In the genomic region with DNA sequence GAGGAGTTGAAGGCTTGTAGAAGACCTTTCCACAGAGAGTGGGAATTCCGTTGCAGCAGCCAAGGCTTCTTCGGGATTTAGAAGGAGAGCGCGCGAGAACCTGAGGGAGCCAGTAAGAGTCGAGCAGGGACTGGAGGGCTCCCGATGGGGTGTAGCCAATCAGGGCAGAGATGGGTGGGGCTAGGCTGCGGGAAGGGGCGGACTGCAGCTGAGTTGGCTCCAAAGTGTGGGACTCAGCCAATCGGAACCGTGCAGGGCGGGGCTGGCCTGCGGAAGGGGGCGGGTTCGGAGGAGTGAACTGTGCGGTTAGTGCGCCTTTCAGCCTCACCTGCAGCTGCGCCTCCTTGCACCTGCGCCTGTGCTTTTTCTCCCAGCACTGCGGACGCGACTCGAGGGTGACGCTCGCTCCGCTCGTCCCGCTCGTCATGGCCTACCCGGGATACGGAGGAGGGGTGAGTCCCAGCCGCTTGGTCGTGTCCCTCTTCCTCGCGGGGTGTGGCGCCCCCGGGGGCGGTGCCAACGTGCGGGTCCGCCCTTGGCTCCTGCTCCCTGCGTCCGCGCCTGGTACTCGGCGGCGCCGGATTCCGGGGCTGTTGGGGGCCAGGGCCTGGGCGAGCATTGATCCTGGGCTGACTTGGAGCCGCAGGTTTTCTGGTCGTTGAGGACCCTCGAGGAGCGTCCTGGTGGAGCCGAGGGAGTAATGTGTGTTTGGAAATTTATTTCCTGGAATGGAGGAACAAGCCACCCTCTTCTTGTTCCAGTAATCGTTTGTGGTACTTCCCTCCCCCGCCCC, we compare ENCODE assay signal across 8 cellular contexts. TPM values are rescaled to one million over a fixed set of nuclear protein-coding genes. Genes with fewer than 3 reads are reported as not detected.
DNase-seq lines count a peak whose midpoint lies in the region; ATAC-seq, FAIRE-seq and TF ChIP-seq lines count a peak whose summit lies in the region.

A gene with protein sequence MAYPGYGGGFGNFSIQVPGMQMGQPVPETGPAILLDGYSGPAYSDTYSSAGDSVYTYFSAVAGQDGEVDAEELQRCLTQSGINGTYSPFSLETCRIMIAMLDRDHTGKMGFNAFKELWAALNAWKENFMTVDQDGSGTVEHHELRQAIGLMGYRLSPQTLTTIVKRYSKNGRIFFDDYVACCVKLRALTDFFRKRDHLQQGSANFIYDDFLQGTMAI (plus strand): TSS at position 309 of the 793 bp plus-strand sequence. CDS start 117 bp downstream, at position 426.

- no peak; the same call in 1 of the 2 replicates for TF ChIP-seq CTCF in OCI-LY1 (IDR thresholded peaks at IDR 0.05; ENCODE audit: low read length)

- peak; percentile 94 for FAIRE-seq in endometrium (lab: Jason Lieb, UNC)

- H3K9me2 ChIP-seq in OCI-LY1 (ENCODE audit: low read depth, low read length): no peaks in the 10 kb centered on the region

- H3K27ac ChIP-seq in OCI-LY1 (ENCODE audit: low read depth, low read length, poor library complexity, severe bottlenecking): peak within 1 kb of the TSS; percentile 19

- no peaks in the 10 kb centered on the region for H3K36me3 ChIP-seq in OCI-LY1 (ENCODE audit: insufficient read depth, low read length)

- peak within 1 kb of the TSS; percentile 86 for H3K4me3 ChIP-seq in OCI-LY1 (ENCODE audit: low read depth, low read length, poor library complexity, severe bottlenecking)

- peak within 1 kb of the TSS; percentile 98 for H2AFZ ChIP-seq in OCI-LY1 (ENCODE audit: low read length)

- DNase-seq in COLO668 (lab: John Stamatoyannopoulos, UW; ENCODE audit: unreplicated experiment): peak; percentile 96
- peak; percentile 98 for DNase-seq in HT-29 (ENCODE audit: low spot score)
- DNase-seq in activated CD8-positive, alpha-beta memory T cell treated with anti-CD3 and anti-CD28 coated beads, Interleukin-2, amount 50 U/mL, for 48 hours: peak; percentile 94
- peak; percentile 99 for DNase-seq in mesenteric fat pad (ENCODE audit: low spot score)
- DNase-seq in stimulated activated CD8-positive, alpha-beta memory T cell treated with anti-CD3 and anti-CD28 coated beads, Interleukin-15, amount 100 ng/mL, for 1 hour (ENCODE audit: low read depth): peak; percentile 95

- H3K4me2 ChIP-seq in OCI-LY1 (ENCODE audit: low read length): peak within 1 kb of the TSS; percentile 82

- H3K27me3 ChIP-seq in OCI-LY1 (ENCODE audit: insufficient read depth, low read length): no peaks in the 10 kb centered on the region

- peak within 1 kb of the TSS; percentile 78 for H3K9ac ChIP-seq in OCI-LY1 (ENCODE audit: low read length)

- ATAC-seq in GM21360 (IDR thresholded peaks at IDR 0.05; ENCODE audit: unreplicated experiment): peak; percentile 98

- H3K79me2 ChIP-seq in OCI-LY1 (ENCODE audit: insufficient read depth, low read length): no peaks in the 10 kb centered on the region; the same call in 1 of the 2 replicates

- H4K20me1 ChIP-seq in OCI-LY1 (ENCODE audit: insufficient read depth, low read length): no peaks in the 10 kb centered on the region

- no peaks in the 10 kb centered on the region for H3K9me3 ChIP-seq in OCI-LY1 (ENCODE audit: low read length)

- no peaks in the 10 kb centered on the region for H3F3A ChIP-seq in OCI-LY1 (ENCODE audit: insufficient read depth, low read length)

- H3K4me1 ChIP-seq in OCI-LY1 (ENCODE audit: insufficient read depth, low read length, severe bottlenecking): peaks cover 23% of the 10 kb centered on the region

RNA-seq across cellular contexts. Expression of the gene that starts here (rescaled TPM):
- total RNA-seq in HT-29 (2014; rRNA removed; shearing (Covaris generic)): 32.9 and 33.8 TPM in 2 replicates
- 50.8 TPM for total RNA-seq in mesenteric fat pad

Comparison
In these comparisons a context has a peak if more than half of its experiments do, and no peak if none do; other contexts are left out.
1. Peak in every context shown above with its lines: DNase-seq, ATAC-seq, H3K4me3 ChIP-seq and H3K27ac ChIP-seq.